Comparison of ENCODE assay signal across 8 cellular contexts in genomic region chr6:24936641-24937317, GRCh38. TPM values are rescaled to one million over a fixed set of nuclear protein-coding genes. Genes with fewer than 3 reads are reported as not detected.
DNase-seq lines count a peak whose midpoint lies in the region; ATAC-seq, FAIRE-seq and TF ChIP-seq lines count a peak whose summit lies in the region.

No MANE protein-coding gene starts in this region.

- H3K9me3 ChIP-seq in IMR-90 (ENCODE audit: control insufficient read depth, insufficient read depth, low read length), result no peaks in the 10 kb centered on the region

- no peaks in the 10 kb centered on the region for H3K79me1 ChIP-seq in IMR-90 (ENCODE audit: low read depth in 1 of 2, low read length in 2 of 2)

- H3K4ac ChIP-seq in IMR-90 (ENCODE audit: low read depth, low read length), result no peak overlapping the region

- no peak overlapping the region for H4K8ac ChIP-seq in IMR-90 (ENCODE audit: low read depth in 2 of 2, low read length in 2 of 2)

- H3K9ac ChIP-seq in IMR-90 (ENCODE audit: low read depth, low read length), result no peak overlapping the region

- TF ChIP-seq CTCF in GM10266 (IDR thresholded peaks at IDR 0.05; ENCODE audit: control insufficient read depth, insufficient read depth, low read depth, missing control alignments), result no peak
- TF ChIP-seq CTCF in IMR-90 (conservative IDR thresholded peaks at IDR 0.05; ENCODE audit: low read depth, low read length), result no peak
- TF ChIP-seq CTCF in bronchial epithelial cell (IDR thresholded peaks at IDR 0.05; ENCODE audit: insufficient read depth, low read length, severe bottlenecking), result no peak

- H3K9me1 ChIP-seq in IMR-90 (ENCODE audit: insufficient read depth, low read length), result peaks cover 9% of the 10 kb centered on the region

- peaks cover 7% of the 10 kb centered on the region for H3K4me1 ChIP-seq in IMR-90 (ENCODE audit: control insufficient read depth, insufficient read depth, low read length)

- peak; percentile 65 for ATAC-seq in GM21390 (IDR thresholded peaks at IDR 0.05; ENCODE audit: unreplicated experiment)
- no peak for ATAC-seq in IMR-90 (ENCODE audit: low read depth)

- H3K36me3 ChIP-seq in IMR-90 (ENCODE audit: control insufficient read depth, insufficient read depth, low read length), result no peaks in the 10 kb centered on the region
- no peaks in the 10 kb centered on the region for H3K36me3 ChIP-seq in bronchial epithelial cell (ENCODE audit: control insufficient read depth, insufficient read depth, low read length)

- no peak overlapping the region for H2AK5ac ChIP-seq in IMR-90 (ENCODE audit: low read depth, low read length)

- H2BK120ac ChIP-seq in IMR-90 (ENCODE audit: low read depth, low read length), result no peak overlapping the region

- POLR2A ChIA-PET in IMR-90 (lab: Charles Lee; ENCODE audit: unreplicated experiment), result no interaction called here

- intact Hi-C loops in IMR-90 (cut with micrococcal nuclease), result no loop called here

- in situ Hi-C loops in IMR-90 (cut with MboI; ENCODE audit: low sequenced_read_pairs) (no loop called here), KBM-7 (cut with MboI; ENCODE audit: low pct_unique_long_range_greater_than_20kb, low sequenced_read_pairs) (no loop called here)

- H3K4me3 ChIP-seq in IMR-90 (ENCODE audit: insufficient read depth, low read depth, low read length), result no peak overlapping the region
- H3K4me3 ChIP-seq in bronchial epithelial cell (ENCODE audit: low read depth, low read length), result no peak overlapping the region

- H3K4me2 ChIP-seq in IMR-90 (ENCODE audit: low read depth, low read length), result no peak overlapping the region

- FAIRE-seq in bronchial epithelial cell (lab: Jason Lieb, UNC), result no peak

- H4K5ac ChIP-seq in IMR-90 (ENCODE audit: low read depth, low read length), result no peak overlapping the region

- dilution Hi-C loops in IMR-90 (cut with HindIII; ENCODE audit: low sequenced_read_pairs, unreplicated experiment), result no loop called here

- CTCF ChIA-PET in IMR-90 (lab: Yijun Ruan, JAX), result interaction anchor here (1.5 kb wide), 1 partner anchor 11 kb away, joined by 4 read pairs; no protein-coding TSS in a partner anchor

- H3K27ac ChIP-seq in IMR-90 (ENCODE audit: insufficient read depth, low read length) (no peak overlapping the region), caudate nucleus (ENCODE audit: low read depth, low read length) (no peak overlapping the region)

- no peak overlapping the region for H2BK5ac ChIP-seq in IMR-90 (ENCODE audit: low read depth, low read length, poor library complexity, severe bottlenecking)

- no peak overlapping the region for H3K56ac ChIP-seq in IMR-90 (ENCODE audit: extremely low read depth, insufficient read depth, low read length)

- H3K14ac ChIP-seq in IMR-90 (replicated peaks; ENCODE audit: low read depth, low read length), result no peak overlapping the region; the same call in 1 of the 2 replicates

- H2AFZ ChIP-seq in IMR-90 (replicated peaks; ENCODE audit: low read length, poor library complexity), result no peak overlapping the region

- TF ChIP-seq RAD21 in IMR-90 (IDR thresholded peaks at IDR 0.05; ENCODE audit: low read length), result no peak

- H3K23ac ChIP-seq in IMR-90 (ENCODE audit: low read depth, low read length), result no peak overlapping the region

- H3K27me3 ChIP-seq in IMR-90 (ENCODE audit: control insufficient read depth, insufficient read depth, low read length), result no peaks in the 10 kb centered on the region
- H3K27me3 ChIP-seq in bronchial epithelial cell (ENCODE audit: control insufficient read depth, insufficient read depth, low read length), result no peaks in the 10 kb centered on the region

- H2BK15ac ChIP-seq in IMR-90 (ENCODE audit: low read depth, low read length), result no peak overlapping the region

- H4K20me1 ChIP-seq in IMR-90 (ENCODE audit: insufficient read depth, low read length), result no peaks in the 10 kb centered on the region

- DNase-seq in GM10266 (ENCODE audit: extremely low spot score), result peak; percentile 65
- peak; percentile 58 for DNase-seq in IMR-90
- peak; percentile 55 for DNase-seq in bronchial epithelial cell (ENCODE audit: low read depth)
- DNase-seq in KBM-7, result no peak
- DNase-seq in caudate nucleus (lab: John Stamatoyannopoulos, UW), result no peak
- no peak for DNase-seq in GOT3 (lab: John Stamatoyannopoulos, UW)
- no peak for DNase-seq in EL

- no TSS peak for BruUV-seq in IMR-90 (replicated peaks; lab: Mats Ljungman, UMichigan)

- H2AK9ac ChIP-seq in IMR-90 (replicated peaks; ENCODE audit: low read depth, low read length, poor library complexity), result no peak overlapping the region

- no peak overlapping the region for H4K91ac ChIP-seq in IMR-90 (ENCODE audit: insufficient read depth, low read depth, low read length)

- H3K18ac ChIP-seq in IMR-90 (ENCODE audit: low read depth, low read length), result no peak overlapping the region

- WGBS in IMR-90 (ENCODE audit: extremely low coverage in 2 of 2, insufficient read length in 1 of 2), 2 experiments, result no CpG with 5 or more reads among the region's 5 CpGs

- TF ChIP-seq POLR2A in IMR-90 (IDR thresholded peaks at IDR 0.05; ENCODE audit: low read depth, low read length), result no peak

- 0 out of 2 replicates have a peak overlapping the region, but pooled peaks have one; percentile 12 for H2BK20ac ChIP-seq in IMR-90 (ENCODE audit: low read depth, low read length)

TF ChIP-seq in IMR-90, 13 proteins besides CTCF, POLR2A, EP300 and RAD21:
- TF ChIP-seq SMC3 (IDR thresholded peaks at IDR 0.05; ENCODE audit: low read depth, low read length) (no peak), CEBPB (IDR thresholded peaks at IDR 0.05; ENCODE audit: low read depth, low read length) (0 out of 2 replicates have a peak, but pooled peaks have one; percentile 6)

RNA-seq across cellular contexts. Expression of gene RIPOR2, which starts 1.0 kb away (rescaled TPM):
- total RNA-seq in IMR-90 (2012; rRNA removed), result 0.83 and 1.1 TPM in 2 replicates
- 0.87 and 1.2 TPM in 2 replicates for polyA plus RNA-seq in IMR-90 (2012; rRNA removed)
- polyA plus RNA-seq in IMR-90 (2012; cell fraction: cytosol; rRNA removed), result 0.71 and 0.74 TPM in 2 replicates
- 0.82 and 2.2 TPM in 2 replicates for polyA plus RNA-seq in IMR-90 (2012; cell fraction: nucleus; rRNA removed; ENCODE audit: low replicate concordance)
- under 0.01 TPM in 1 of 2 replicates, not detected in the other for total RNA-seq in bronchial epithelial cell

Comparison
In these comparisons a context has a peak if more than half of its experiments do, and no peak if none do; other contexts are left out.
1. DNase-seq: peak in GM10266 (single experiment), IMR-90 (single experiment) and bronchial epithelial cell (single experiment); none in KBM-7 (single experiment), caudate nucleus (0 of 61), GOT3 (single experiment) and EL (single experiment).